In genomic region chr21:15250384-15250783, GRCh38 we compare ENCODE assay signal across 26 cellular contexts.
DNase-seq lines count a peak whose midpoint lies in the region; ATAC-seq, FAIRE-seq and TF ChIP-seq lines count a peak whose summit lies in the region.
"Had no signal": no experiment of that assay in that cellular context is flagged by ENCODE, and none has a peak within 500 bp of the region (broad histone marks: within the 10 kb centered on the region; RNA-seq: fewer than 3 reads in every experiment).

No MANE protein-coding gene starts in this region.

- peak overlapping the region; percentile 61 for H3K4me2 ChIP-seq in PC-3 (ENCODE audit: low read length)

- H3K9me2 ChIP-seq in PC-3 (replicated peaks; ENCODE audit: low read length) = no peaks in the 10 kb centered on the region

- H3K27ac ChIP-seq in PC-3 (ENCODE audit: low read length) (peak overlapping the region; percentile 78), left lung (no peak overlapping the region)
- H3K27ac ChIP-seq: esophagus muscularis mucosa, heart left ventricle, sigmoid colon, upper lobe of right lung had no signal

- H3K4me1 ChIP-seq in PC-3 (ENCODE audit: insufficient read depth, low read length) = peaks cover 52% of the 10 kb centered on the region
- H3K4me1 ChIP-seq in left lung = no peaks in the 10 kb centered on the region
- H3K4me1 ChIP-seq: HAP-1, upper lobe of right lung had no signal

- no peaks in the 10 kb centered on the region for H4K20me1 ChIP-seq in PC-3 (ENCODE audit: low read length)

- TF ChIP-seq CTCF in PC-3 (conservative IDR thresholded peaks at IDR 0.05; ENCODE audit: low read depth, low read length) (no peak), bronchial epithelial cell (IDR thresholded peaks at IDR 0.05; ENCODE audit: insufficient read depth, low read length, severe bottlenecking) (no peak), left lung (IDR thresholded peaks at IDR 0.05) (no peak)

- H3K79me2 ChIP-seq in PC-3 (ENCODE audit: low read length) = no peaks in the 10 kb centered on the region

- no TSS peak for BruUV-seq in PC-3 (replicated peaks; lab: Mats Ljungman, UMichigan)

- POLR2A ChIA-PET in PC-3 (lab: Charles Lee; ENCODE audit: unreplicated experiment) = no interaction called here

- CTCF ChIA-PET in PC-3 (lab: Charles Lee) = no interaction called here

- intact Hi-C loops in PC-3 (cut with micrococcal nuclease) = loop anchor here (1.0 to 2.0 kb wide), 2 partner anchors 60 to 185 kb away; no protein-coding TSS in a partner anchor
- intact Hi-C loops in left lung (cut with DNase I) = no loop called here

- H3K36me3 ChIP-seq in PC-3 (ENCODE audit: low read depth, low read length) = no peaks in the 10 kb centered on the region
- no peaks in the 10 kb centered on the region for H3K36me3 ChIP-seq in bronchial epithelial cell (ENCODE audit: control insufficient read depth, insufficient read depth, low read length)
- no peaks in the 10 kb centered on the region for H3K36me3 ChIP-seq in left lung
- H3K36me3 ChIP-seq: esophagus muscularis mucosa, HAP-1, heart left ventricle, sigmoid colon, upper lobe of right lung had no signal

- H3K9ac ChIP-seq in PC-3 (ENCODE audit: low read length) = peak overlapping the region; percentile 24; the same call in 1 of the 2 replicates

- H3K9me3 ChIP-seq in PC-3 (ENCODE audit: low read length) = no peaks in the 10 kb centered on the region
- H3K9me3 ChIP-seq in left lung = no peaks in the 10 kb centered on the region
- H3K9me3 ChIP-seq: esophagus muscularis mucosa, HAP-1, heart left ventricle, sigmoid colon, upper lobe of right lung had no signal

- ATAC-seq in PC-3 (peak; percentile 82), HG02981 (IDR thresholded peaks at IDR 0.05; ENCODE audit: unreplicated experiment) (no peak), left lung (no peak)
- ATAC-seq: activated CD4-positive, alpha-beta T cell treated with anti-CD3 and anti-CD28 coated beads for 36 hours; activated T-cell treated with anti-CD3 and anti-CD28 coated beads, Interleukin-2, amount 50 U/mL, for 72 hours; Right ventricle myocardium inferior; upper lobe of right lung had no signal

- FAIRE-seq in bronchial epithelial cell (lab: Jason Lieb, UNC) = no peak
- FAIRE-seq: TTC549 had no signal

- no peaks in the 10 kb centered on the region for H3K27me3 ChIP-seq in PC-3 (ENCODE audit: low read length)
- no peaks in the 10 kb centered on the region for H3K27me3 ChIP-seq in bronchial epithelial cell (ENCODE audit: control insufficient read depth, insufficient read depth, low read length)
- H3K27me3 ChIP-seq in left lung = no peaks in the 10 kb centered on the region
- H3K27me3 ChIP-seq: esophagus muscularis mucosa, heart left ventricle, sigmoid colon, upper lobe of right lung had no signal

- no peak overlapping the region for H3K4me3 ChIP-seq in PC-3 (ENCODE audit: low read length)
- no peak overlapping the region for H3K4me3 ChIP-seq in bronchial epithelial cell (ENCODE audit: low read depth, low read length)
- no peak overlapping the region for H3K4me3 ChIP-seq in left lung
- H3K4me3 ChIP-seq: esophagus muscularis mucosa, HAP-1, heart left ventricle, sigmoid colon, upper lobe of right lung had no signal

- peak; percentile 83 for DNase-seq in ELR (ENCODE audit: low read depth)
- DNase-seq in PC-3 = peak; percentile 92
- peak; percentile 85 for DNase-seq in bronchial epithelial cell (ENCODE audit: low read depth)
- peak; percentile 47 for DNase-seq in kidney glomerular epithelial cell (lab: John Stamatoyannopoulos, UW)
- no peak for DNase-seq in GDM1 (lab: John Stamatoyannopoulos, UW)
- no peak for DNase-seq in SW 1271 (lab: John Stamatoyannopoulos, UW)
- DNase-seq in left lung = no peak
- DNase-seq: activated CD4-positive, alpha-beta T cell treated with anti-CD3 and anti-CD28 coated beads for 36 hours; activated naive CD4-positive, alpha-beta T cell treated with anti-CD3 and anti-CD28 coated beads for 36 hours; activated T-cell treated with anti-CD3 and anti-CD28 coated beads, Interleukin-2, amount 50 U/mL, for 72 hours; anterior cingulate cortex; C1 segment of cervical spinal cord; effector CD8-positive, alpha-beta T cell; heart left ventricle; Kasumi-1; NCI-H1092; NCI-H187 treated with DMSO at 0.1 percent for 48 hours; NCI-H526 treated with DMSO at 0.1 percent for 48 hours; sigmoid colon; substantia nigra; upper lobe of right lung had no signal

- no peak overlapping the region for H2AFZ ChIP-seq in PC-3 (ENCODE audit: low read length)

- peaks cover 7% of the 10 kb centered on the region for H3F3A ChIP-seq in PC-3 (ENCODE audit: low read length, unreplicated experiment)

Comparison
In these comparisons a context has a peak if more than half of its experiments do, and no peak if none do; other contexts are left out.
1. DNase-seq: peak in ELR (single experiment), PC-3 (single experiment), bronchial epithelial cell (single experiment) and kidney glomerular epithelial cell (single experiment); none in GDM1 (single experiment), SW 1271 (0 of 2) and left lung (0 of 2).